Comparison of ENCODE assay signal across 8 cellular contexts in the genomic region with DNA sequence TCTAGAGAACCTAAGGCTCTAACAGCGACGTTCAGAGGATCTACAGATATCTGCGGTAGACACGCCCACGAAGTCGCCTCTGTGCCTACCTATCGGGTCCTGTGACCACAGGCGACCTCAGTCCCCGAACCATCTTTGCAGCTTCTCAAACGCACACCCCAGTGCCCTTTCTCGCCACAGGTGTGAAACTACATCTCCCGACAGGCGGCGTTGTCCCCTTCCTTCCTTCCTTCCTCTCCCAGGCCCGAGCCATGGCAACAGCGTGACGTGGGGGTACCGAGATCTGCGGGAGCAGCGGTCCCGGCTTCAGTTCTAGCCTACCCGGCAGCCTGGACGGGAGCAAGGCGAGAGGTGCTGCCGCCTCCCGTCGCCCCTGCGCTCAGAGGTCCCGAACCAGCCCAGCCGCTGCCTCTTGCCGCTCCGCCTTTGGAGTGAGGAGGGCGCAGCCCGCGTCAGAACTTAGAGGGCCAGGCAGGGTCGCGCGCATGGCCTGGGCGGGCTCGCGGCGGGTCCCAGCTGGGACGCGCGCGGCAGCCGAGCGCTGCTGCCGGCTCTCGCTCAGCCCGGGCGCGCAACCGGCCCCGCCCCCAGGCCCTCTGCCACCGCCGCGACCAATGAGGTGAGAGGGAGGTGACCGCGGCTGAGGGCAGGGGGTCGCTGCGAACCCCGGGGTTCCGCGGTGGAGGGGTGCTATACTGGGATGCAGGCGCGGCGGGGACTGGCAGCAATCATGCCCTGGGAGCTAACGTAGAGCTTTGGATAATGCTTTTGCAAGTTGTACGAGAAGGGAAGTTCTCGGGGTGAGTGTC. TPM values are rescaled to one million over a fixed set of nuclear protein-coding genes. Genes with fewer than 3 reads are reported as not detected.
DNase-seq lines count a peak whose midpoint lies in the region; FAIRE-seq and TF ChIP-seq lines count a peak whose summit lies in the region.

A gene (plus strand): TSS at position 309 of the 809 bp plus-strand sequence. CDS start 177 bp downstream, at position 486.

- H3K4me3 ChIP-seq in Loucy (ENCODE audit: low read length, poor library complexity, severe bottlenecking), result peak within 1 kb of the TSS; percentile 85
- peak within 1 kb of the TSS; percentile 70 for H3K4me3 ChIP-seq in fibroblast of villous mesenchyme (ENCODE audit: low read depth, low read length)
- peak within 1 kb of the TSS; percentile 83 for H3K4me3 ChIP-seq in neural cell (ENCODE audit: low read length)
- H3K4me3 ChIP-seq in stomach, result peak within 1 kb of the TSS; percentile 70 to 83 (median 78)

- FAIRE-seq in H54 (lab: Jason Lieb, UNC), result no peak

- 0 to 1% (median 0%) methylated on average over 22 to 71 of the region's 71 CpGs for WGBS in stomach, 5 donors

- H3K79me2 ChIP-seq in Loucy (ENCODE audit: insufficient read depth, low read length), result peaks cover 19% of the 10 kb centered on the region; the same call in 1 of the 2 replicates
- no peaks in the 10 kb centered on the region for H3K79me2 ChIP-seq in neural cell (replicated peaks; ENCODE audit: insufficient read depth, low read length)

- TF ChIP-seq POLR2A in H54 (IDR thresholded peaks at IDR 0.05; ENCODE audit: low read depth, low read length) (peak; percentile 81), stomach (IDR thresholded peaks at IDR 0.05) (peak in 1 of 4 donors; percentile 76)

- DNase-seq in G401 (ENCODE audit: low spot score), result peak; percentile 94
- DNase-seq in H54 (ENCODE audit: insufficient read length, low spot score), result peak; percentile 90
- DNase-seq in SHP77 (lab: John Stamatoyannopoulos, UW), result peak; percentile 75 to 89
- DNase-seq in activated gamma-delta T cell (lab: John Stamatoyannopoulos, UW), result peak; percentile 78
- DNase-seq in fibroblast of villous mesenchyme (ENCODE audit: low read depth), result peak; percentile 90
- DNase-seq in stomach, result peak; percentile 91

- H3K4me2 ChIP-seq in Loucy (ENCODE audit: low read depth, low read length, poor library complexity, severe bottlenecking), result peak within 1 kb of the TSS; percentile 68
- peak within 1 kb of the TSS; percentile 63 for H3K4me2 ChIP-seq in neural cell (ENCODE audit: low read length)

- H3K9ac ChIP-seq in Loucy (ENCODE audit: low read depth, low read length, poor library complexity, severe bottlenecking) (peak within 1 kb of the TSS; percentile 75), neural cell (ENCODE audit: low read length) (peak within 1 kb of the TSS; percentile 80)

- H4K20me1 ChIP-seq in Loucy (ENCODE audit: insufficient read depth, low read length, poor library complexity, severe bottlenecking) (no peaks in the 10 kb centered on the region), neural cell (ENCODE audit: insufficient read depth) (no peaks in the 10 kb centered on the region)

- H3K9me3 ChIP-seq in Loucy (ENCODE audit: insufficient read depth, low read depth, low read length) (no peaks in the 10 kb centered on the region), neural cell (ENCODE audit: low read length) (no peaks in the 10 kb centered on the region), stomach (no peaks in the 10 kb centered on the region)

- intact Hi-C loops in stomach (cut with DNase I; ENCODE audit: low total_unique reads), result no loop called here

- H3K27ac ChIP-seq in neural cell (ENCODE audit: low read length), result peak within 1 kb of the TSS; percentile 80
- H3K27ac ChIP-seq in stomach, result peak within 1 kb of the TSS; percentile 88 to 98 (median 95)

- H3K4me1 ChIP-seq in Loucy (ENCODE audit: insufficient read depth, low read length, poor library complexity, severe bottlenecking) (peaks cover 19% of the 10 kb centered on the region), stomach (peaks cover 10 to 33% (median 20%) of the 10 kb centered on the region in 4 donors)

- H3F3A ChIP-seq in Loucy (ENCODE audit: low read depth), result no peaks in the 10 kb centered on the region
- no peaks in the 10 kb centered on the region for H3F3A ChIP-seq in neural cell (ENCODE audit: insufficient read depth, low read length, poor library complexity, severe bottlenecking)

- H3K36me3 ChIP-seq in Loucy (ENCODE audit: insufficient read depth, low read length), result peaks cover 14% of the 10 kb centered on the region; the same call in 1 of the 2 replicates
- no peaks in the 10 kb centered on the region for H3K36me3 ChIP-seq in neural cell (ENCODE audit: insufficient read depth, low read length)
- H3K36me3 ChIP-seq in stomach, result peaks cover 8 to 33% (median 26%) of the 10 kb centered on the region in 4 donors

- TF ChIP-seq EP300 in neural cell (conservative IDR thresholded peaks at IDR 0.05; ENCODE audit: poor library complexity, severe bottlenecking), result peak; percentile 74
- TF ChIP-seq EP300 in stomach (IDR thresholded peaks at IDR 0.05), result no peak

- TF ChIP-seq RAD21 in neural cell (conservative IDR thresholded peaks at IDR 0.05), result peak; percentile 53

- no peaks in the 10 kb centered on the region for H3K27me3 ChIP-seq in Loucy (ENCODE audit: insufficient read depth, low read length, poor library complexity, severe bottlenecking)
- no peaks in the 10 kb centered on the region for H3K27me3 ChIP-seq in neural cell (ENCODE audit: insufficient read depth, low read depth, low read length)
- H3K27me3 ChIP-seq in stomach, result no peaks in the 10 kb centered on the region

- TF ChIP-seq CTCF in Loucy (conservative IDR thresholded peaks at IDR 0.05; ENCODE audit: low read length) (peak; percentile 41), fibroblast of villous mesenchyme (IDR thresholded peaks at IDR 0.05; ENCODE audit: insufficient read depth, low read depth, low read length) (peak; percentile 78), neural cell (IDR thresholded peaks at IDR 0.05; ENCODE audit: poor library complexity, severe bottlenecking) (peak; percentile 90), stomach (IDR thresholded peaks at IDR 0.05) (peak in 5 of 7 experiments; percentile 58 to 75 (median 71))

- H3K9me2 ChIP-seq in Loucy (replicated peaks; ENCODE audit: low read depth, low read length), result no peaks in the 10 kb centered on the region
- no peaks in the 10 kb centered on the region for H3K9me2 ChIP-seq in neural cell (ENCODE audit: insufficient read depth, low read length)

- in situ Hi-C loops in G401 (cut with HindIII; ENCODE audit: low sequenced_read_pairs), result no loop called here

- H2AFZ ChIP-seq in Loucy (ENCODE audit: low read length) (peak within 1 kb of the TSS; percentile 91), neural cell (ENCODE audit: low read depth, low read length) (peak within 1 kb of the TSS; percentile 89)

TF ChIP-seq in neural cell, 6 proteins besides CTCF, POLR2A, EP300 and RAD21:
- TF ChIP-seq MXI1 (conservative IDR thresholded peaks at IDR 0.05; ENCODE audit: poor library complexity, severe bottlenecking) (peak; percentile 91), EZH2 (IDR thresholded peaks at IDR 0.05; ENCODE audit: borderline replicate concordance, insufficient read depth, low read length, poor library complexity, severe bottlenecking) (no peak), POLR2AphosphoS5 (IDR thresholded peaks at IDR 0.05) (peak; percentile 88), SMC3 (conservative IDR thresholded peaks at IDR 0.05; ENCODE audit: poor library complexity) (peak; percentile 66), TAF1 (IDR thresholded peaks at IDR 0.05; ENCODE audit: low read depth) (peak; percentile 43)
- TF ChIP-seq, protein P1, sequence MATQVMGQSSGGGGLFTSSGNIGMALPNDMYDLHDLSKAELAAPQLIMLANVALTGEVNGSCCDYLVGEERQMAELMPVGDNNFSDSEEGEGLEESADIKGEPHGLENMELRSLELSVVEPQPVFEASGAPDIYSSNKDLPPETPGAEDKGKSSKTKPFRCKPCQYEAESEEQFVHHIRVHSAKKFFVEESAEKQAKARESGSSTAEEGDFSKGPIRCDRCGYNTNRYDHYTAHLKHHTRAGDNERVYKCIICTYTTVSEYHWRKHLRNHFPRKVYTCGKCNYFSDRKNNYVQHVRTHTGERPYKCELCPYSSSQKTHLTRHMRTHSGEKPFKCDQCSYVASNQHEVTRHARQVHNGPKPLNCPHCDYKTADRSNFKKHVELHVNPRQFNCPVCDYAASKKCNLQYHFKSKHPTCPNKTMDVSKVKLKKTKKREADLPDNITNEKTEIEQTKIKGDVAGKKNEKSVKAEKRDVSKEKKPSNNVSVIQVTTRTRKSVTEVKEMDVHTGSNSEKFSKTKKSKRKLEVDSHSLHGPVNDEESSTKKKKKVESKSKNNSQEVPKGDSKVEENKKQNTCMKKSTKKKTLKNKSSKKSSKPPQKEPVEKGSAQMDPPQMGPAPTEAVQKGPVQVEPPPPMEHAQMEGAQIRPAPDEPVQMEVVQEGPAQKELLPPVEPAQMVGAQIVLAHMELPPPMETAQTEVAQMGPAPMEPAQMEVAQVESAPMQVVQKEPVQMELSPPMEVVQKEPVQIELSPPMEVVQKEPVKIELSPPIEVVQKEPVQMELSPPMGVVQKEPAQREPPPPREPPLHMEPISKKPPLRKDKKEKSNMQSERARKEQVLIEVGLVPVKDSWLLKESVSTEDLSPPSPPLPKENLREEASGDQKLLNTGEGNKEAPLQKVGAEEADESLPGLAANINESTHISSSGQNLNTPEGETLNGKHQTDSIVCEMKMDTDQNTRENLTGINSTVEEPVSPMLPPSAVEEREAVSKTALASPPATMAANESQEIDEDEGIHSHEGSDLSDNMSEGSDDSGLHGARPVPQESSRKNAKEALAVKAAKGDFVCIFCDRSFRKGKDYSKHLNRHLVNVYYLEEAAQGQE (IDR thresholded peaks at IDR 0.05; ENCODE audit: borderline replicate concordance), result peak; percentile 72

RNA-seq across cellular contexts. Expression of the gene that starts here (rescaled TPM):
- total RNA-seq in G401 (2014; rRNA removed; shearing (Covaris generic)), result 22.3 and 24.2 TPM in 2 replicates
- 9.0 and 12.5 TPM in 2 replicates for total RNA-seq in fibroblast of villous mesenchyme
- 56.5 and 62.4 TPM in 2 replicates for polyA plus RNA-seq in neural cell
- polyA minus RNA-seq in neural cell, result 22.2 TPM in 2 replicates
- 10 to 100 TPM in 2 of 5 donors, 1 to 10 TPM in 3; 6.8 to 86.4 (median 9.4) TPM for total RNA-seq in stomach
- 10 to 100 TPM in 1 of 3 donors, 1 to 10 TPM in 2; 4.4 to 10.1 (median 7.0) TPM for polyA plus RNA-seq in stomach

Comparison
In these comparisons a context has a peak if more than half of its experiments do, and no peak if none do; other contexts are left out.
1. Peak in every context shown above with its lines: DNase-seq, H3K4me3 ChIP-seq and H3K27ac ChIP-seq.